Comparison of ENCODE assay signal across 24 cellular contexts in genomic region chr15:83444936-83445335, GRCh38. TPM values are rescaled to one million over a fixed set of nuclear protein-coding genes. Genes with fewer than 3 reads are reported as not detected.
"Had no signal": no experiment of that assay in that cellular context is flagged by ENCODE, and none has a peak within 500 bp of the region (broad histone marks: within the 10 kb centered on the region; RNA-seq: fewer than 3 reads in every experiment).

No MANE protein-coding gene starts in this region.

- DNase-seq: cortex of kidney; effector memory CD4-positive, alpha-beta T cell; immature natural killer cell; left ventricle myocardium inferior; mesendoderm; naive B cell; nephron progenitor cell; sigmoid colon; stimulated activated CD4-positive, alpha-beta T cell treated with anti-CD3 and anti-CD28 coated beads, Interleukin-2, amount 100 ng/mL, for 24 hours; stimulated activated CD4-positive, alpha-beta T cell treated with anti-CD3 and anti-CD28 coated beads, Interleukin-4, amount 100 ng/mL, for 4 hours; stimulated activated naive B cell treated with anti-CD40 and anti-IgM and Interleukin-4, amounts not matched to agents 10 μg/mL and 1 μg/mL and 100 μg/mL, for 72 hours; stimulated activated naive CD8-positive, alpha-beta T cell treated with anti-CD3 and anti-CD28 coated beads, Interleukin-15, amount 100 ng/mL, for 72 hours; transverse colon had no signal

- H3K27ac ChIP-seq: epithelial cell of prostate, esophagus muscularis mucosa, gastroesophageal sphincter, left ventricle myocardium inferior, neutrophil, sigmoid colon, skin epidermis, thoracic aorta, transverse colon had no signal

- H3K27ac Mint-ChIP-seq: immature natural killer cell; naive B cell; stimulated activated naive B cell treated with anti-CD40 and anti-IgM and Interleukin-4, amounts not matched to agents 10 μg/mL and 1 μg/mL and 100 μg/mL, for 72 hours; stimulated activated naive CD8-positive, alpha-beta T cell treated with anti-CD3 and anti-CD28 coated beads, Interleukin-15, amount 100 ng/mL, for 72 hours had no signal

- FAIRE-seq: endometrium, keratinocyte, urothelium cell line had no signal

- H3K4me3 Mint-ChIP-seq: immature natural killer cell; naive B cell; stimulated activated naive B cell treated with anti-CD40 and anti-IgM and Interleukin-4, amounts not matched to agents 10 μg/mL and 1 μg/mL and 100 μg/mL, for 72 hours; stimulated activated naive CD8-positive, alpha-beta T cell treated with anti-CD3 and anti-CD28 coated beads, Interleukin-15, amount 100 ng/mL, for 72 hours had no signal

- H3K9me3 ChIP-seq: esophagus muscularis mucosa, gastroesophageal sphincter, left ventricle myocardium inferior, neutrophil, sigmoid colon, thoracic aorta, transverse colon had no signal

- ATAC-seq: gastroesophageal sphincter; stimulated activated naive B cell treated with anti-CD40 and anti-IgM and Interleukin-4, amounts not matched to agents 10 μg/mL and 1 μg/mL and 100 μg/mL, for 72 hours; stimulated activated naive CD8-positive, alpha-beta T cell treated with anti-CD3 and anti-CD28 coated beads, Interleukin-15, amount 100 ng/mL, for 72 hours had no signal

- H3K4me3 ChIP-seq: esophagus muscularis mucosa, gastroesophageal sphincter, left ventricle myocardium inferior, lung, sigmoid colon, skin epidermis, thoracic aorta, transverse colon had no signal

- H3K36me3 ChIP-seq: esophagus muscularis mucosa, gastroesophageal sphincter, left ventricle myocardium inferior, neutrophil, sigmoid colon, thoracic aorta, transverse colon had no signal

- H3K36me3 Mint-ChIP-seq: immature natural killer cell, naive B cell had no signal

RNA-seq across cellular contexts. Expression of gene SH3GL3, which starts 2.2 kb away (rescaled TPM):
- total RNA-seq: left ventricle myocardium inferior, subcutaneous adipose tissue, transverse colon had no signal
- polyA plus RNA-seq: immature natural killer cell had no signal
